In genomic region chr3:27357665-27358258, GRCh38 we compare ENCODE assay signal across 8 cellular contexts. TPM values are rescaled to one million over a fixed set of nuclear protein-coding genes. Genes with fewer than 3 reads are reported as not detected.
A peak's percentile ranks its signal among the peaks of the same experiment; 100 is the strongest.
DNase-seq lines count a peak whose midpoint lies in the region; ATAC-seq and TF ChIP-seq lines count a peak whose summit lies in the region.

No MANE protein-coding gene starts in this region.

- no peak overlapping the region for H3K4me3 ChIP-seq in gastrocnemius medialis

- no peaks in the 10 kb centered on the region for H3K36me3 ChIP-seq in gastrocnemius medialis

- no peaks in the 10 kb centered on the region for H3K27me3 ChIP-seq in gastrocnemius medialis

- H3K4me1 ChIP-seq in gastrocnemius medialis = peaks cover 5 to 6% of the 10 kb centered on the region in 2 donors

- intact Hi-C loops in gastrocnemius medialis (cut with DNase I; ENCODE audit: low total_unique reads) = no loop called here

- peak; percentile 69 for ATAC-seq in GM19043 (IDR thresholded peaks at IDR 0.05; ENCODE audit: low read depth, unreplicated experiment)
- peak; percentile 89 for ATAC-seq in HG03139 (IDR thresholded peaks at IDR 0.05; ENCODE audit: unreplicated experiment)
- peak in 1 of 2 donors; percentile 64 for ATAC-seq in gastrocnemius medialis
- no peak for ATAC-seq in omental fat pad (ENCODE audit: low FRiP score)

- TF ChIP-seq CTCF in gastrocnemius medialis (IDR thresholded peaks at IDR 0.05 in 4 of 5, conservative IDR thresholded peaks at IDR 0.05 in 1 of 5) (peak in 3 of 5 experiments; percentile 23 to 42 (median 32)), omental fat pad (IDR thresholded peaks at IDR 0.05) (no peak)

- in situ Hi-C loops in gastrocnemius medialis (cut with MboI; ENCODE audit: low sequenced_read_pairs in 4 of 4) = no loop called here

- DNase-seq in COLO829 (ENCODE audit: low spot score) = peak; percentile 60
- DNase-seq in NOMO-1 treated with DMSO at 0.1 percent for 48 hours (lab: John Stamatoyannopoulos, UW; ENCODE audit: unreplicated experiment) = peak; percentile 68
- peak; percentile 36 for DNase-seq in activated T-cell treated with anti-CD3 and anti-CD28 coated beads for 4 hours
- peak; percentile 37 for DNase-seq in germinal center (ENCODE audit: low spot score)
- no peak for DNase-seq in gastrocnemius medialis
- DNase-seq in omental fat pad (ENCODE audit: low spot score) = no peak

- H3K9me3 ChIP-seq in gastrocnemius medialis = no peaks in the 10 kb centered on the region

- H3K27ac ChIP-seq in gastrocnemius medialis = no peak overlapping the region

- no peak for TF ChIP-seq POLR2A in gastrocnemius medialis (IDR thresholded peaks at IDR 0.05)

RNA-seq across cellular contexts. Expression of gene NEK10, which starts 11.4 kb away (rescaled TPM):
- 10 to 100 TPM in 1 of 4 donors, 1 to 10 TPM in 3; 3.6 to 12.8 (median 7.5) TPM for total RNA-seq in gastrocnemius medialis
- 1 to 10 TPM in 2 of 4 donors, under 1 TPM in 2; 0.65 to 2.6 (median 1.2) TPM for total RNA-seq in omental fat pad

Comparison
In these comparisons a context has a peak if more than half of its experiments do, and no peak if none do; other contexts are left out.
1. DNase-seq: peak in COLO829 (single experiment), NOMO-1 treated with DMSO at 0.1 percent for 48 hours (single experiment), activated T-cell treated with anti-CD3 and anti-CD28 coated beads for 4 hours (single experiment) and germinal center (single experiment); none in gastrocnemius medialis (0 of 2) and omental fat pad (single experiment).
2. CTCF ChIP-seq: peak in gastrocnemius medialis (3 of 5); none in omental fat pad (0 of 3).